11 cellular contexts compared by ENCODE assay signal in genomic region chr5:150496534-150496933, GRCh38. TPM values are rescaled to one million over a fixed set of nuclear protein-coding genes. Genes with fewer than 3 reads are reported as not detected.
DNase-seq lines count a peak whose midpoint lies in the region; ATAC-seq and TF ChIP-seq lines count a peak whose summit lies in the region.
"Had no signal": no experiment of that assay in that cellular context is flagged by ENCODE, and none has a peak within 500 bp of the region (broad histone marks: within the 10 kb centered on the region; RNA-seq: fewer than 3 reads in every experiment).

No MANE protein-coding gene starts in this region.

- WGBS in heart right ventricle, 2 donors, result 56 to 67% methylated on average over 4 of the region's 4 CpGs
- 41% methylated on average over 4 of the region's 4 CpGs for WGBS in prostate gland

- no peak for TF ChIP-seq CTCF in heart right ventricle (IDR thresholded peaks at IDR 0.05)
- no peak for TF ChIP-seq CTCF in left ventricle myocardium inferior (IDR thresholded peaks at IDR 0.05; ENCODE audit: borderline replicate concordance)
- TF ChIP-seq CTCF in prostate gland (IDR thresholded peaks at IDR 0.05), result no peak
- TF ChIP-seq CTCF in vagina (IDR thresholded peaks at IDR 0.05), result no peak

- intact Hi-C loops in heart right ventricle (cut with DNase I), result no loop called here
- intact Hi-C loops in left ventricle myocardium superior (cut with micrococcal nuclease), result no loop called here
- intact Hi-C loops in left ventricle myocardium inferior (cut with micrococcal nuclease), result no loop called here
- intact Hi-C loops in prostate gland (cut with DNase I), result no loop called here
- intact Hi-C loops in vagina (cut with DNase I), result no loop called here
- intact Hi-C loops in sciatic nerve (cut with DNase I), result no loop called here

- H3K36me3 ChIP-seq in heart right ventricle (peaks cover 0 to 39% (median 0%) of the 10 kb centered on the region in 9 donors), left ventricle myocardium inferior (no peaks in the 10 kb centered on the region), prostate gland (no peaks in the 10 kb centered on the region), vagina (no peaks in the 10 kb centered on the region)

- no peaks in the 10 kb centered on the region for H3K9me3 ChIP-seq in heart right ventricle
- no peaks in the 10 kb centered on the region for H3K9me3 ChIP-seq in left ventricle myocardium inferior (replicated peaks)
- H3K9me3 ChIP-seq in prostate gland, result no peaks in the 10 kb centered on the region
- H3K9me3 ChIP-seq in vagina, result no peaks in the 10 kb centered on the region

- peak overlapping the region in 1 of 10 donors; percentile 1 for H3K4me3 ChIP-seq in heart right ventricle
- no peak overlapping the region for H3K4me3 ChIP-seq in left ventricle myocardium inferior
- H3K4me3 ChIP-seq in prostate gland, result no peak overlapping the region
- H3K4me3 ChIP-seq in vagina, result no peak overlapping the region

- TF ChIP-seq POLR2A in prostate gland (IDR thresholded peaks at IDR 0.05) (no peak), vagina (IDR thresholded peaks at IDR 0.05) (no peak)

- DNase-seq in heart right ventricle, result peak in 1 of 2 donors; percentile 64
- no peak for DNase-seq in left ventricle myocardium superior
- no peak for DNase-seq in left ventricle myocardium inferior
- no peak for DNase-seq in prostate gland (ENCODE audit: low spot score)
- DNase-seq in vagina (ENCODE audit: extremely low spot score in 2 of 2), result no peak
- no peak for DNase-seq in sciatic nerve (ENCODE audit: low spot score)
- no peak for DNase-seq in DMS53 treated with DMSO at 0.1 percent for 48 hours (lab: John Stamatoyannopoulos, UW; ENCODE audit: unreplicated experiment)
- DNase-seq in GM19238 (ENCODE audit: insufficient read length, low spot score), result no peak
- DNase-seq: KG1, NCI-H1694 treated with DMSO at 0.1 percent for 48 hours had no signal

- H3K27ac ChIP-seq in heart right ventricle, result peak overlapping the region; percentile 52 to 93 (median 85)
- H3K27ac ChIP-seq in left ventricle myocardium inferior (replicated peaks), result peak overlapping the region; percentile 90
- peak overlapping the region; percentile 34 to 41 for H3K27ac ChIP-seq in prostate gland
- H3K27ac ChIP-seq in vagina, result peak overlapping the region; percentile 81
- H3K27ac ChIP-seq: VCaP had no signal

- H3K27me3 ChIP-seq in heart right ventricle (no peaks in the 10 kb centered on the region), left ventricle myocardium inferior (ENCODE audit: low read depth) (no peaks in the 10 kb centered on the region), prostate gland (replicated peaks; ENCODE audit: insufficient read depth) (no peaks in the 10 kb centered on the region), vagina (no peaks in the 10 kb centered on the region)

- H3K4me1 ChIP-seq in heart right ventricle (peaks cover 48 to 88% (median 74%) of the 10 kb centered on the region in 9 donors), left ventricle myocardium inferior (peaks cover 79% of the 10 kb centered on the region), prostate gland (replicated peaks) (peaks cover 21% of the 10 kb centered on the region), vagina (peaks cover 83% of the 10 kb centered on the region)

- peak in 6 of 8 donors; percentile 5 to 63 (median 42) for ATAC-seq in heart right ventricle
- no peak for ATAC-seq in left ventricle myocardium superior
- ATAC-seq in sciatic nerve, result no peak

RNA-seq across cellular contexts. Expression of gene NDST1, which starts 11.4 kb away (rescaled TPM):
- total RNA-seq in heart right ventricle, result 10 to 100 TPM; 50.3 to 86.1 (median 61.5) TPM
- 10 to 100 TPM; 14.8 to 15.9 TPM for polyA plus RNA-seq in heart right ventricle
- 57.9 TPM for total RNA-seq in left ventricle myocardium superior
- 58.9 TPM for total RNA-seq in left ventricle myocardium inferior
- 100 to 1,000 TPM in 1 of 2 donors, 10 to 100 TPM in 1; 65.8 to 175 TPM for total RNA-seq in prostate gland
- total RNA-seq in vagina, result 73.9 TPM
- 109 TPM for total RNA-seq in sciatic nerve

RNA-seq across cellular contexts. Expression of gene RPS14, which starts 47.0 kb away (rescaled TPM):
- total RNA-seq in heart right ventricle, result 1,000 to 10,000 TPM in 9 of 10 donors, 100 to 1,000 TPM in 1; 984 to 1,344 (median 1,239) TPM
- polyA plus RNA-seq in heart right ventricle, result 1,000 to 10,000 TPM; 1,373 to 4,233 TPM
- total RNA-seq in left ventricle myocardium superior, result 1,255 TPM
- total RNA-seq in left ventricle myocardium inferior, result 1,202 TPM
- 1,000 to 10,000 TPM; 1,708 to 3,672 TPM for total RNA-seq in prostate gland
- total RNA-seq in vagina, result 3,194 TPM
- 1,412 TPM for total RNA-seq in sciatic nerve

Comparison
In these comparisons a context has a peak if more than half of its experiments do, and no peak if none do; other contexts are left out.
1. ATAC-seq: peak in heart right ventricle (6 of 8); none in left ventricle myocardium superior (single experiment) and sciatic nerve (single experiment).
2. H3K27ac ChIP-seq: peak in every context shown above with its lines; median percentile 90 in left ventricle myocardium inferior; 85 in heart right ventricle; 81 in vagina; 38 in prostate gland.